Comparison of ENCODE assay signal across 1 cellular context in the genomic region with DNA sequence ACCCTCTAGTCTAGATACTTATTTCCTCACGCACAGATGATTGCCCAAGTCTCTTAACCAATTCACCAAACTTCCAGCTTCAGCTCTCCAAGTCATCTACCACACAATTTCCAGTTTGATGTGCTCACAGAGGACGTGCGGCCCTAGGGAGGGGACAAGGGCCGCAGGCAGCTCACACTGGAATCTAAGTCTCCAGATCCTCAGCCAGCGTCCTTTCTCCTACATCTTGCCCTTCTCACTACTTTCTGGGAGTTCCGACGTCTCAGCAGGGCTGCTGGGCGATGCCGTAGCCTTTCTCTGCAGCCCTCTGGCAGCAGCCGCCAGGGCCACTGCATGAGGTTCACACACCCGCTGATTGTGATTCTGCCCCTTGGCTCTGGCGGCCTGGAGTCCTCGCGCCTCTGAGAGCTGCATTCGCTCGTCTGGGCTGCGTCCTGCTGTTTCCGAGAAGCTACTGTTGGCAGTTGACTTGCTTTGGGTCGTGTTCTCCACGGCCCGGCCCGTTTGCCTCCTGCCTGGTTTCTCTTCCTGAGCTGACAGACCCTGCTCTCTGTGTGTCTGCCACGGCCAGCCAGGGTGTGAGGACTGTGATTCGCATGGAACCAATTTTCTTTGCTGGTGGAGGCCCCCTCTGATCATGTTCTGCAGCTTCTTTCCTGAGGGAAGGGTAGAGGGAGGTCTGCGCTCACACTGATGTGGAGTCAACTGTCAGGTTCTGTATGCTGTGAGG.
TF ChIP-seq lines count a peak whose summit lies in the region.

No MANE protein-coding gene starts in this region.

TF ChIP-seq in K562, 482 proteins besides CTCF, POLR2A, EP300 and RAD21:
- TF ChIP-seq, protein P1, sequence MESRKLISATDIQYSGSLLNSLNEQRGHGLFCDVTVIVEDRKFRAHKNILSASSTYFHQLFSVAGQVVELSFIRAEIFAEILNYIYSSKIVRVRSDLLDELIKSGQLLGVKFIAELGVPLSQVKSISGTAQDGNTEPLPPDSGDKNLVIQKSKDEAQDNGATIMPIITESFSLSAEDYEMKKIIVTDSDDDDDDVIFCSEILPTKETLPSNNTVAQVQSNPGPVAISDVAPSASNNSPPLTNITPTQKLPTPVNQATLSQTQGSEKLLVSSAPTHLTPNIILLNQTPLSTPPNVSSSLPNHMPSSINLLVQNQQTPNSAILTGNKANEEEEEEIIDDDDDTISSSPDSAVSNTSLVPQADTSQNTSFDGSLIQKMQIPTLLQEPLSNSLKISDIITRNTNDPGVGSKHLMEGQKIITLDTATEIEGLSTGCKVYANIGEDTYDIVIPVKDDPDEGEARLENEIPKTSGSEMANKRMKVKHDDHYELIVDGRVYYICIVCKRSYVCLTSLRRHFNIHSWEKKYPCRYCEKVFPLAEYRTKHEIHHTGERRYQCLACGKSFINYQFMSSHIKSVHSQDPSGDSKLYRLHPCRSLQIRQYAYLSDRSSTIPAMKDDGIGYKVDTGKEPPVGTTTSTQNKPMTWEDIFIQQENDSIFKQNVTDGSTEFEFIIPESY (CRISPR knock-in tag; IDR thresholded peaks at IDR 0.05): peak; percentile 83
- no peak for TF ChIP-seq RBM39 (optimal IDR thresholded peaks at IDR 0.05; ENCODE audit: low read depth, low read length)
